13 cellular contexts compared by ENCODE assay signal in the genomic region with DNA sequence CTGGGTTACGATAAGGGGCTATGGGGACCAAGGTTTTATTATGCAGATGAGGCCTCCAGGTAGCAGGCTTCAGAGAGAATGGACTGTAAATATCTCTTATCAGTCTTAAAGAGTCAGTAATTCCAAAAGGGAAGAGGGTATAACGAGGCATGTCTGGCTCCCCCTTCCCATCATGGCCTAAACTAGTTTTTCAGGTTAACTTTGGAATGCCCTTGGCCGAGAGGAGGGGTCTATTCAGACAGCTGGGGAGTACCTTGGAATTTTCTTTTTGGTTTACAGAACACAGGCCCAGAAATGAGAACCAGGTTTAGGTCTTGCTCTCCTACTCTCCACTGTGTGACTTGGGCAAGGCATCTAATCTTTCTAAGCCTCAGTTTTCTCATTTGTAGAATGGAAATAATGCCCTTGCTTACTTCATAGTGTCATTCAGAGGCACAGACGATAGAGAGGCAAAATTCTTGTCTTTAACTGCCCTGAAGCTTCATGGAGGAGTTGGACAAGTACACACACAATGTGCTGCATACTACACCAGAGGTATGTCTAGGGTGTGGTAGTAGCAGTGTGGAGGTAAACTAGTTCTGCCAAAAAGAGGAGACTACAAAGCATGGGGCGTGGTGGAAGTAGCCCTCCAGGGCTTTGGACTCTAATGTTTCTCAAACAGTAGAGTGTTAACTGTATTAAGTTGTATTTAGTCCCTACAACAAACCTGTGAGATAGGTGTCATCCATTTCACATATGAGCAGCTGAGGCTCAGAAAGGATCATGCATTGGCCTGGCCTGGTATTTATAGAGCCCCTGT. TPM values are rescaled to one million over a fixed set of nuclear protein-coding genes. Genes with fewer than 3 reads are reported as not detected.
DNase-seq lines count a peak whose midpoint lies in the region; ATAC-seq and TF ChIP-seq lines count a peak whose summit lies in the region.
"Had no signal": no experiment of that assay in that cellular context is flagged by ENCODE, and none has a peak within 500 bp of the region (broad histone marks: within the 10 kb centered on the region; RNA-seq: fewer than 3 reads in every experiment).

No MANE protein-coding gene starts in this region.

- peak overlapping the region in 9 of 10 donors; percentile 35 to 84 (median 65) for H3K27ac ChIP-seq in heart right ventricle
- H3K27ac ChIP-seq in mammary epithelial cell (ENCODE audit: insufficient read depth, low read depth, low read length) = peak overlapping the region; percentile 69
- peak overlapping the region; percentile 62 to 81 (median 74) for H3K27ac ChIP-seq in upper lobe of left lung

- TF ChIP-seq POLR2A in upper lobe of left lung (IDR thresholded peaks at IDR 0.05) = no peak

- in situ Hi-C loops in mammary epithelial cell (cut with MboI; ENCODE audit: low sequenced_read_pairs in 2 of 2) = no loop called here

- 83 to 86% methylated on average over 5 of the region's 5 CpGs for WGBS in heart right ventricle, 2 donors
- WGBS in mammary epithelial cell (ENCODE audit: low coverage, missing lambda C conversion rate) = 50% methylated on average over 5 of the region's 5 CpGs
- 77 to 87% methylated on average over 5 of the region's 5 CpGs for WGBS in upper lobe of left lung, 2 donors

- no peaks in the 10 kb centered on the region for H3K79me2 ChIP-seq in mammary epithelial cell (ENCODE audit: insufficient read depth, low read length)

- BruUV-seq in mammary epithelial cell (replicated peaks; lab: Mats Ljungman, UMichigan) = no TSS peak

- intact Hi-C loops in heart right ventricle (cut with DNase I) (no loop called here), Right ventricle myocardium superior (cut with DNase I) (no loop called here), mammary epithelial cell (cut with micrococcal nuclease) (no loop called here), natural killer cell (cut with micrococcal nuclease) (no loop called here)

- TF ChIP-seq CTCF in heart right ventricle (IDR thresholded peaks at IDR 0.05) (no peak), mammary epithelial cell (conservative IDR thresholded peaks at IDR 0.05 in 1 of 2, IDR thresholded peaks at IDR 0.05 in 1 of 2; ENCODE audit: extremely low read depth in 1 of 2, insufficient read depth in 1 of 2, low read depth in 1 of 2, low read length in 2 of 2) (no peak), natural killer cell (IDR thresholded peaks at IDR 0.05) (no peak), upper lobe of left lung (IDR thresholded peaks at IDR 0.05) (no peak)

- H3K36me3 ChIP-seq in heart right ventricle (peaks cover 0 to 19% (median 0%) of the 10 kb centered on the region in 9 donors), mammary epithelial cell (ENCODE audit: insufficient read depth, low read length) (no peaks in the 10 kb centered on the region), upper lobe of left lung (peaks cover 0 to 3% (median 0%) of the 10 kb centered on the region in 4 donors)

- no peak overlapping the region for H3K4me3 ChIP-seq in heart right ventricle
- H3K4me3 ChIP-seq in mammary epithelial cell (replicated peaks in 1 of 3; ENCODE audit: insufficient read depth in 1 of 3, low read depth in 2 of 3, low read length in 3 of 3) = no peak overlapping the region
- H3K4me3 ChIP-seq in upper lobe of left lung = no peak overlapping the region
- H3K4me3 ChIP-seq: coronary artery had no signal

- H3K36me3 Mint-ChIP-seq in natural killer cell = no peaks in the 10 kb centered on the region

- peak overlapping the region; percentile 87 to 100 for H3K27ac Mint-ChIP-seq in natural killer cell

- CTCF ChIA-PET in mammary epithelial cell (lab: Charles Lee; ENCODE audit: low non-redundant PET) = no interaction called here

- H3K27me3 Mint-ChIP-seq in natural killer cell (ENCODE audit: low read depth in 2 of 2) = no peaks in the 10 kb centered on the region
- H3K27me3 Mint-ChIP-seq: memory B cell had no signal

- no peaks in the 10 kb centered on the region for H4K20me1 ChIP-seq in mammary epithelial cell (ENCODE audit: insufficient read depth, low read length)

- no peaks in the 10 kb centered on the region for H3K9me3 Mint-ChIP-seq in natural killer cell
- H3K9me3 Mint-ChIP-seq: memory B cell had no signal

- H2AFZ ChIP-seq in mammary epithelial cell (ENCODE audit: low read depth, low read length) = peak overlapping the region; percentile 57

- ATAC-seq in heart right ventricle = no peak
- no peak for ATAC-seq in Right ventricle myocardium superior (ENCODE audit: poor library complexity)
- ATAC-seq in natural killer cell = no peak
- peak in 1 of 2 donors; percentile 54 for ATAC-seq in upper lobe of left lung (ENCODE audit: low FRiP score in 2 of 2)
- ATAC-seq in HG02623 (IDR thresholded peaks at IDR 0.05; ENCODE audit: unreplicated experiment) = no peak

- peak overlapping the region; percentile 46 for H3K4me2 ChIP-seq in mammary epithelial cell (ENCODE audit: insufficient read depth, low read depth, low read length)

- TF ChIP-seq EP300 in upper lobe of left lung (IDR thresholded peaks at IDR 0.05) = no peak

- H3K9me3 ChIP-seq in heart right ventricle (no peaks in the 10 kb centered on the region), mammary epithelial cell (replicated peaks; ENCODE audit: insufficient read depth, low read length) (no peaks in the 10 kb centered on the region), upper lobe of left lung (no peaks in the 10 kb centered on the region)

- H3K9ac ChIP-seq in mammary epithelial cell (ENCODE audit: insufficient read depth, low read length) = peak overlapping the region; percentile 14

- H3K4me1 ChIP-seq in heart right ventricle (peaks cover 24 to 87% (median 73%) of the 10 kb centered on the region in 9 donors), mammary epithelial cell (ENCODE audit: insufficient read depth, low read length) (peaks cover 26% of the 10 kb centered on the region), upper lobe of left lung (peaks cover 39 to 45% (median 43%) of the 10 kb centered on the region in 4 donors)

- dilution Hi-C loops in mammary epithelial cell (cut with HindIII; ENCODE audit: low sequenced_read_pairs) = loop anchor here (5.0 kb wide), 1 partner anchor 33 kb away; no protein-coding TSS in a partner anchor

- peak overlapping the region; percentile 43 for H3K4me3 Mint-ChIP-seq in natural killer cell
- H3K4me3 Mint-ChIP-seq: memory B cell had no signal

- H3K27me3 ChIP-seq in heart right ventricle = no peaks in the 10 kb centered on the region
- no peaks in the 10 kb centered on the region for H3K27me3 ChIP-seq in mammary epithelial cell (ENCODE audit: insufficient read depth, low read length)
- no peaks in the 10 kb centered on the region for H3K27me3 ChIP-seq in upper lobe of left lung

- peaks cover 96 to 97% of the 10 kb centered on the region in 2 donors for H3K4me1 Mint-ChIP-seq in natural killer cell

- DNase-seq in heart right ventricle (no peak), Right ventricle myocardium superior (no peak), mammary epithelial cell (no peak), natural killer cell (peak; percentile 7), upper lobe of left lung (no peak), NCI-H146 (lab: John Stamatoyannopoulos, UW) (no peak), cortex of kidney (lab: John Stamatoyannopoulos, UW) (no peak)
- DNase-seq: activated CD4-positive, CD25-positive, alpha-beta regulatory T cell treated with anti-CD3 and anti-CD28 coated beads, Interleukin-2, amount 50 U/mL, for 72 hours; activated naive CD4-positive, alpha-beta T cell treated with Interleukin-2 at 50 U/mL for 16 hours; NCI-H774 had no signal

RNA-seq across cellular contexts. Expression of gene IRF1, which starts 45.5 kb away (rescaled TPM):
- total RNA-seq in heart right ventricle (100 to 1,000 TPM in 1 of 10 donors, 10 to 100 TPM in 8, 1 to 10 TPM in 1; 9.5 to 146 (median 19.2) TPM), Right ventricle myocardium superior (12.5 TPM), mammary epithelial cell (10 to 100 TPM in 1 of 2 donors, 1 to 10 TPM in 1; 5.3 to 14.9 TPM), natural killer cell (1,000 to 10,000 TPM; 1,190 to 1,513 (median 1,282) TPM), upper lobe of left lung (10 to 100 TPM; 42.1 to 94.3 (median 79.3) TPM)
- polyA plus RNA-seq in heart right ventricle (10 to 100 TPM in 1 of 2 donors, 1 to 10 TPM in 1; 8.6 to 13.7 TPM), mammary epithelial cell (9.0 TPM)
- polyA minus RNA-seq in mammary epithelial cell = 24.6 TPM

Comparison
In these comparisons a context has a peak if more than half of its experiments do, and no peak if none do; other contexts are left out.
1. RNA of gene IRF1, which starts 45.5 kb away (total RNA-seq): 1,190 to 1,513 TPM in natural killer cell; 42.1 to 94.3 TPM in upper lobe of left lung, 9.5 to 146 TPM in heart right ventricle, 5.3 to 14.9 TPM in mammary epithelial cell and 12.5 TPM in Right ventricle myocardium superior (single experiment); every median in the first group is over 4 times any median in the second.
2. Peak in every context shown above with its lines, with median percentiles within 50 percentile points of each other: H3K27ac ChIP-seq.